In genomic region chr3:191263365-191263764, GRCh38 we compare ENCODE assay signal across 12 cellular contexts.
DNase-seq lines count a peak whose midpoint lies in the region; ATAC-seq and TF ChIP-seq lines count a peak whose summit lies in the region.
"Had no signal": no experiment of that assay in that cellular context is flagged by ENCODE, and none has a peak within 500 bp of the region (broad histone marks: within the 10 kb centered on the region; RNA-seq: fewer than 3 reads in every experiment).

No MANE protein-coding gene starts in this region.

- CTCF ChIA-PET in MCF 10A (lab: Yijun Ruan, JAX): no interaction called here

- ATAC-seq in GM18498 (IDR thresholded peaks at IDR 0.05; ENCODE audit: unreplicated experiment) (peak; percentile 91), GM21367 (IDR thresholded peaks at IDR 0.05; ENCODE audit: unreplicated experiment) (peak; percentile 86), HG03064 (IDR thresholded peaks at IDR 0.05; ENCODE audit: low read depth, unreplicated experiment) (peak; percentile 72), T-helper 17 cell (no peak)
- ATAC-seq: CD8-positive, alpha-beta T cell; HCT116 had no signal

- no peak for TF ChIP-seq CTCF in MCF 10A (IDR thresholded peaks at IDR 0.05; ENCODE audit: unreplicated experiment)

- H3K4me3 Mint-ChIP-seq in T-helper 17 cell: no peak overlapping the region
- no peak overlapping the region for H3K4me3 Mint-ChIP-seq in MCF 10A (ENCODE audit: unreplicated experiment)
- H3K4me3 Mint-ChIP-seq: CD8-positive, alpha-beta T cell had no signal

- H3K9me3 Mint-ChIP-seq in MCF 10A (ENCODE audit: unreplicated experiment): no peaks in the 10 kb centered on the region
- H3K9me3 Mint-ChIP-seq: CD8-positive, alpha-beta T cell had no signal

- H3K27me3 Mint-ChIP-seq in T-helper 17 cell (no peaks in the 10 kb centered on the region), MCF 10A (ENCODE audit: insufficient read depth, unreplicated experiment) (no peaks in the 10 kb centered on the region)

- intact Hi-C loops in MCF 10A (cut with micrococcal nuclease): no loop called here

- H3K36me3 Mint-ChIP-seq in T-helper 17 cell (ENCODE audit: low read depth) (no peaks in the 10 kb centered on the region), MCF 10A (ENCODE audit: insufficient read depth, unreplicated experiment) (peaks cover 7% of the 10 kb centered on the region)
- H3K36me3 Mint-ChIP-seq: CD8-positive, alpha-beta T cell had no signal

- peak overlapping the region; percentile 12 for H3K27ac Mint-ChIP-seq in T-helper 17 cell
- no peak overlapping the region for H3K27ac Mint-ChIP-seq in MCF 10A (ENCODE audit: low read depth, unreplicated experiment)
- H3K27ac Mint-ChIP-seq: CD8-positive, alpha-beta T cell had no signal

- no peaks in the 10 kb centered on the region for H3K4me1 Mint-ChIP-seq in T-helper 17 cell
- H3K4me1 Mint-ChIP-seq in MCF 10A (ENCODE audit: insufficient read depth, unreplicated experiment): peaks cover 6% of the 10 kb centered on the region

- no peaks in the 10 kb centered on the region for H3K9me3 ChIP-seq in T-helper 17 cell (ENCODE audit: control insufficient read depth, low read length, poor library complexity, severe bottlenecking)
- H3K9me3 ChIP-seq: testis had no signal

- POLR2A ChIA-PET in MCF 10A (lab: Yijun Ruan, JAX): no interaction called here

- no peak for DNase-seq in T-helper 17 cell
- no peak for DNase-seq in NCI-H2029 (lab: John Stamatoyannopoulos, UW)
- DNase-seq in NCI-H345 (lab: John Stamatoyannopoulos, UW): no peak
- DNase-seq in iPS-NIHi7 (ENCODE audit: extremely low spot score): no peak
- DNase-seq in MCF 10A (ENCODE audit: unreplicated experiment): no peak
- DNase-seq: activated gamma-delta T cell treated with Interleukin-2 at 50 U/mL for 16 hours; CD8-positive, alpha-beta T cell; testis had no signal

- no TSS peak for BruUV-seq in MCF 10A (replicated peaks; lab: Mats Ljungman, UMichigan)
